ENCODE assay signal across 24 cellular contexts in the genomic region with DNA sequence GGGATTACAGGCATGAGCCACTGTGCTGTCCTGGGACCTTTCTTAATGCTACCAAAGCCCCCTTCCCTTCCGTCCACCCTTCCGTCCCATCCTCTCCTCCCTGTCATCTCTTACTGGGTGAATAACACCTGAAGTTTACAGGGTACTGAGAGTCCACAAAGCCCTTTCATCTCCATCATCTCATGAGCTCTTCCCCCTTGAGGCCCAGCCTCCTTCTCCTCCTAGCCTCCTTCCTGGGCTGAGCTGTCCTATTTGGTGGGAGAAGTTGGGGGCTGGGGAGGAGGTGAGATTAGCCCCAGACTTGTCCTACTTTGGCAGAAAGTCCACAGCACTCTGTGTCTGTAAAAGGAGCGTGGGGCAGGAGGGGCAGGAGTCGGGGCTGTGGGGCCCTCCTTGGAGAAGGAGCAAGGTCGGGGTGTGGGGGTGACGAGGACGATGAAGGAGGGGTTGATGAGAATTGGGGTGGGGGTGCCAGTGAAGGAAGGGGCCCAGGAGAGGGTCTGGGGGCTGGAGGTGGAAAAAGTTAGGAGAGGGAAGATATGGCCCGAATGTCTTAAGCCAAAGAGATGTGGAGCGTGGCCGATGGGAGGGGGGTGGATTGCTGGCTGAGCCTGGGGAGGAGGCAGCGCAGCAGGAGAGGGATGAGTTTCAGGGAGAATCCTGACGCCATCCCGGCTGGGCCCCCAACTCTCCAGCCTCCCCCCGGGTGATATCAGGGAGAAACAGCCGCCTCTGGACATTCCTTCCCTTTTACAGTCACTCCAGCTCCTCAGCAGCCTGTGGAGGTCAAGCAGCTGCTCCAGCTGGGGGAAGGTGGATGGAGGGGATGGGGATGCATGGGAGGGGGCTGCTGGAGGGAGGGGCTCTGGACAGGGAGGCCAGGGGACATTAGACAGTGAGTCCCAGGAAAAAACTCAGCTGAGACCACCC. TPM values are rescaled to one million over a fixed set of nuclear protein-coding genes. Genes with fewer than 3 reads are reported as not detected.
A peak's percentile ranks its signal among the peaks of the same experiment; 100 is the strongest.
DNase-seq lines count a peak whose midpoint lies in the region; ATAC-seq and TF ChIP-seq lines count a peak whose summit lies in the region.
"Had no signal": no experiment of that assay in that cellular context is flagged by ENCODE, and none has a peak within 500 bp of the region (broad histone marks: within the 10 kb centered on the region; RNA-seq: fewer than 3 reads in every experiment).

No MANE protein-coding gene starts in this region.

- no peak overlapping the region for H3K4me3 ChIP-seq in esophagus squamous epithelium
- H3K4me3 ChIP-seq in stomach smooth muscle (ENCODE audit: low read length in 2 of 2) = peak overlapping the region; percentile 40 to 57
- no peak overlapping the region for H3K4me3 ChIP-seq in upper lobe of left lung
- H3K4me3 ChIP-seq: breast epithelium, suprapubic skin had no signal

- DNase-seq in amniotic epithelial cell (ENCODE audit: low read depth) = peak; percentile 48
- no peak for DNase-seq in esophagus squamous epithelium (lab: John Stamatoyannopoulos, UW)
- no peak for DNase-seq in erythroblast (lab: John Stamatoyannopoulos, UW)
- DNase-seq in upper lobe of left lung = no peak
- DNase-seq: activated CD4-positive, alpha-beta T cell treated with anti-CD3 and anti-CD28 coated beads for 4 hours; activated T-cell treated with anti-CD3 and anti-CD28 coated beads, Interleukin-2, amount 50 U/mL, for 4 hours; cortex of kidney; HCEC 1CT; NCI-H1092; NCI-H1930; NCI-H345; NCI-H774; nephron progenitor cell; RPMI8226; SK-N-SH; T-helper 17 cell had no signal

- H3K27ac Mint-ChIP-seq in nephron = peak overlapping the region; percentile 74 to 96 (median 92)
- H3K27ac Mint-ChIP-seq: memory B cell, T-helper 17 cell had no signal

- H3K36me3 ChIP-seq in esophagus squamous epithelium (no peaks in the 10 kb centered on the region), stomach smooth muscle (ENCODE audit: control insufficient read depth in 2 of 2, insufficient read depth in 2 of 2, low read length in 2 of 2) (no peaks in the 10 kb centered on the region), upper lobe of left lung (no peaks in the 10 kb centered on the region)
- H3K36me3 ChIP-seq: breast epithelium, suprapubic skin had no signal

- no peak for ATAC-seq in HG02973 (IDR thresholded peaks at IDR 0.05; ENCODE audit: unreplicated experiment)
- no peak for ATAC-seq in upper lobe of left lung (ENCODE audit: low FRiP score in 2 of 2)
- ATAC-seq: activated T-cell treated with anti-CD3 and anti-CD28 coated beads, Interleukin-2, amount 50 U/mL, for 4 hours; T-helper 17 cell had no signal

- H3K9ac ChIP-seq in stomach smooth muscle (ENCODE audit: low read length in 2 of 2) = peak overlapping the region; percentile 72 to 88
- H3K9ac ChIP-seq: parathyroid adenoma, SK-N-SH had no signal

- peaks cover 59% of the 10 kb centered on the region for H3K4me1 Mint-ChIP-seq in nephron
- H3K4me1 Mint-ChIP-seq: memory B cell had no signal

- H3K27me3 ChIP-seq in esophagus squamous epithelium (peaks cover 0 to 45% (median 0%) of the 10 kb centered on the region in 4 donors), stomach smooth muscle (ENCODE audit: control insufficient read depth in 1 of 2, insufficient read depth in 2 of 2, low read length in 2 of 2) (no peaks in the 10 kb centered on the region), upper lobe of left lung (no peaks in the 10 kb centered on the region)
- H3K27me3 ChIP-seq: breast epithelium had no signal

- WGBS in esophagus squamous epithelium, 2 donors = 59 to 68% methylated on average over 14 of the region's 15 CpGs
- 64 to 74% methylated on average over 13 to 15 of the region's 15 CpGs for WGBS in upper lobe of left lung, 2 donors

- no peak for TF ChIP-seq POLR2A in esophagus squamous epithelium (IDR thresholded peaks at IDR 0.05)
- TF ChIP-seq POLR2A in erythroblast (IDR thresholded peaks at IDR 0.05; ENCODE audit: low read length) = no peak
- no peak for TF ChIP-seq POLR2A in upper lobe of left lung (IDR thresholded peaks at IDR 0.05)

- peak overlapping the region; percentile 21 to 43 (median 38) for H3K4me3 Mint-ChIP-seq in nephron
- H3K4me3 Mint-ChIP-seq: activated T-cell treated with anti-CD3 and anti-CD28 coated beads, Interleukin-2, amount 50 U/mL, for 4 hours; memory B cell; nephron progenitor cell; T-helper 17 cell had no signal

- intact Hi-C loops in esophagus squamous epithelium (cut with DNase I) = no loop called here

- H3K27me3 Mint-ChIP-seq in nephron (ENCODE audit: low read depth) = peaks cover 7% of the 10 kb centered on the region

- no peak for TF ChIP-seq CTCF in esophagus squamous epithelium (IDR thresholded peaks at IDR 0.05)
- TF ChIP-seq CTCF in nephron (IDR thresholded peaks at IDR 0.05; ENCODE audit: unreplicated experiment in 3 of 3) = no peak
- no peak for TF ChIP-seq CTCF in upper lobe of left lung (IDR thresholded peaks at IDR 0.05)

- peaks cover 0 to 12% (median 11%) of the 10 kb centered on the region in 3 donors for H3K9me3 ChIP-seq in esophagus squamous epithelium
- H3K9me3 ChIP-seq in stomach smooth muscle (ENCODE audit: control insufficient read depth in 2 of 2, low read length in 2 of 2) = peaks cover 0 to 3% of the 10 kb centered on the region in 2 donors
- peaks cover 0 to 7% (median 0%) of the 10 kb centered on the region in 4 donors for H3K9me3 ChIP-seq in upper lobe of left lung
- H3K9me3 ChIP-seq: breast epithelium, suprapubic skin had no signal

- no peaks in the 10 kb centered on the region for H3K36me3 Mint-ChIP-seq in nephron (ENCODE audit: low read depth)
- H3K36me3 Mint-ChIP-seq: memory B cell had no signal

- TF ChIP-seq EP300 in upper lobe of left lung (IDR thresholded peaks at IDR 0.05) = no peak

- peaks cover 0 to 2% (median 0%) of the 10 kb centered on the region in 3 donors for H3K4me1 ChIP-seq in esophagus squamous epithelium
- peaks cover 64% of the 10 kb centered on the region for H3K4me1 ChIP-seq in stomach smooth muscle (ENCODE audit: control insufficient read depth, insufficient read depth, low read length)
- H3K4me1 ChIP-seq in upper lobe of left lung = no peaks in the 10 kb centered on the region
- H3K4me1 ChIP-seq: breast epithelium, parathyroid adenoma, suprapubic skin had no signal

- H3K27ac ChIP-seq in esophagus squamous epithelium = peak overlapping the region; percentile 59 to 88 (median 82)
- H3K27ac ChIP-seq in stomach smooth muscle (ENCODE audit: low read length) = peak overlapping the region; percentile 98
- H3K27ac ChIP-seq in upper lobe of left lung = no peak overlapping the region
- H3K27ac ChIP-seq: breast epithelium, parathyroid adenoma, suprapubic skin had no signal

- H3K9me3 Mint-ChIP-seq in nephron = peaks cover 6% of the 10 kb centered on the region
- H3K9me3 Mint-ChIP-seq: activated T-cell treated with anti-CD3 and anti-CD28 coated beads, Interleukin-2, amount 50 U/mL, for 4 hours; memory B cell had no signal

RNA-seq across cellular contexts. Expression of a gene that starts 9.8 kb away (rescaled TPM):
- total RNA-seq in esophagus squamous epithelium (1,000 to 10,000 TPM in 1 of 4 donors, 100 to 1,000 TPM in 3; 120 to 2,698 (median 303) TPM), upper lobe of left lung (100 to 1,000 TPM in 2 of 6 donors, 10 to 100 TPM in 4; 39.7 to 299 (median 70.8) TPM)
- total RNA-seq: activated CD8-positive, alpha-beta memory T cell treated with anti-CD3 and anti-CD28 coated beads for 36 hours; T-helper 17 cell had no signal

RNA-seq across cellular contexts. Expression of a gene that starts 20.7 kb away (rescaled TPM):
- total RNA-seq in esophagus squamous epithelium (10 to 100 TPM; 36.7 to 82.4 (median 39.5) TPM), upper lobe of left lung (100 to 1,000 TPM in 1 of 6 donors, 10 to 100 TPM in 5; 31.9 to 141 (median 75.1) TPM)

RNA-seq across cellular contexts. Expression of a gene that starts 26.3 kb away (rescaled TPM):
- total RNA-seq in esophagus squamous epithelium (10 to 100 TPM in 1 of 4 donors, 1 to 10 TPM in 3; 3.8 to 29.0 (median 5.0) TPM), upper lobe of left lung (1 to 10 TPM; 2.3 to 8.9 (median 4.9) TPM)

Comparison
In these comparisons a context has a peak if more than half of its experiments do, and no peak if none do; other contexts are left out.
1. H3K27ac ChIP-seq: peak in esophagus squamous epithelium (4 of 4) and stomach smooth muscle (single experiment); none in upper lobe of left lung (0 of 4).
2. H3K4me3 ChIP-seq: peak in stomach smooth muscle (2 of 2); none in esophagus squamous epithelium (0 of 4) and upper lobe of left lung (0 of 4).